In the genomic region with DNA sequence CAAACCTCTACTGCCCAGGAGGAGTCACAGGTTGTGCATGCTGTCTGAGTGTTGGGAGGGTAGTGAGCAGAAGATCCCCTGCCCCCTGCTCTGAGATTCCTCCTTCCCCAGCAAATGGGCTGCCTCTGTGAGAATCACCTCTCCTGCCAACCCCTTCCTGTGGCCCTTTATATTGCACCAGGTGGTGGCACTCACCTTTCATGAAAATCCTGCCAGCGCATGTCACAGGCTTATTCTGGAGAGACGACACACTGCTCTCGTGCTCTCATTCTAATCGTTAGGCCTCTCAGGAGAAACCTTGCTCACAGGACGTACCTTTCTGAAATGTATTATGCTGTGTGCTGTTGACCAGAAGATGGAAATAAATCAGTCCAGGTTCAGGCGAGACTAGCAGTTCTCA, we compare ENCODE assay signal across 24 cellular contexts.
DNase-seq lines count a peak whose midpoint lies in the region; ATAC-seq and TF ChIP-seq lines count a peak whose summit lies in the region.
"Had no signal": no experiment of that assay in that cellular context is flagged by ENCODE, and none has a peak within 500 bp of the region (broad histone marks: within the 10 kb centered on the region; RNA-seq: fewer than 3 reads in every experiment).

No MANE protein-coding gene starts in this region.

- in situ Hi-C loops in SK-MEL-5 (cut with HindIII; ENCODE audit: low pct_unique_long_range_greater_than_20kb, low sequenced_read_pairs), result no loop called here

- ATAC-seq in GM18873 (IDR thresholded peaks at IDR 0.05; ENCODE audit: low FRiP score, unreplicated experiment) (no peak), GM19324 (IDR thresholded peaks at IDR 0.05; ENCODE audit: low FRiP score, unreplicated experiment) (no peak)
- ATAC-seq: GM12878, SK-N-SH treated with all-trans-retinoic acid at 6 μM for 48 hours had no signal

- TF ChIP-seq CTCF in Calu3 (IDR thresholded peaks at IDR 0.05; ENCODE audit: unreplicated experiment) (no peak), LNCaP clone FGC (IDR thresholded peaks at IDR 0.05; ENCODE audit: control insufficient read depth, extremely low read depth, insufficient read depth) (peak; percentile 48), epithelial cell of esophagus (IDR thresholded peaks at IDR 0.05; ENCODE audit: insufficient read depth, low read depth, low read length, missing control alignments) (peak; percentile 7)

- CTCF ChIA-PET in Calu3 (lab: Charles Lee), result no interaction called here

- no peaks in the 10 kb centered on the region for H3K27me3 Mint-ChIP-seq in Calu3 (ENCODE audit: unreplicated experiment)
- H3K27me3 Mint-ChIP-seq: brain; CD4-positive, alpha-beta memory T cell had no signal

- no TSS peak for BruUV-seq in Calu3 (replicated peaks; lab: Mats Ljungman, UMichigan)

- DNase-seq in Calu3 (peak; percentile 21), LNCaP clone FGC (ENCODE audit: low read depth) (peak; percentile 15), SK-MEL-5 (ENCODE audit: low read depth, low spot score) (peak; percentile 21), epithelial cell of esophagus (ENCODE audit: low read depth) (no peak), HuH-7.5 (ENCODE audit: low spot score) (no peak), HCEC 1CT (no peak)
- DNase-seq: activated CD4-positive, alpha-beta T cell treated with anti-CD3 and anti-CD28 coated beads, Interleukin-2, amount 50 U/mL, for 48 hours; activated CD4-positive, CD25-positive, alpha-beta regulatory T cell; activated CD8-positive, alpha-beta memory T cell treated with anti-CD3 and anti-CD28 coated beads, Interleukin-2, amount 50 U/mL, for 48 hours; CD4-positive, alpha-beta memory T cell; cortex of kidney; DMS79 treated with DMSO at 0.1 percent for 48 hours; kidney glomerular epithelial cell; NCI-H1105 treated with DMSO at 0.1 percent for 48 hours; NCI-H226; nucleus accumbens; spleen; stimulated activated CD4-positive, alpha-beta T cell treated with anti-CD3 and anti-CD28 coated beads, Interleukin-4, amount 100 ng/mL, for 1 hour; stimulated activated naive CD4-positive, alpha-beta T cell had no signal

- peaks cover 24% of the 10 kb centered on the region for H3K4me1 Mint-ChIP-seq in Calu3 (ENCODE audit: low read depth, unreplicated experiment)

- H3K4me3 Mint-ChIP-seq in Calu3 (ENCODE audit: low read depth, unreplicated experiment), result no peak overlapping the region
- H3K4me3 Mint-ChIP-seq: brain; CD4-positive, alpha-beta memory T cell had no signal

- intact Hi-C loops in Calu3 (cut with micrococcal nuclease; ENCODE audit: unreplicated experiment), result loop anchor here (10.0 kb wide), 2 partner anchors 114 to 234 kb away; a partner anchor contains a TSS

- no peaks in the 10 kb centered on the region for H3K9me3 Mint-ChIP-seq in Calu3 (ENCODE audit: low read depth, unreplicated experiment)
- H3K9me3 Mint-ChIP-seq: brain had no signal

- no peak overlapping the region for H3K27ac Mint-ChIP-seq in Calu3 (ENCODE audit: unreplicated experiment)
- H3K27ac Mint-ChIP-seq: CD4-positive, alpha-beta memory T cell had no signal

- no peak overlapping the region for H3K4me3 ChIP-seq in LNCaP clone FGC (ENCODE audit: low read depth, low read length)
- no peak overlapping the region for H3K4me3 ChIP-seq in epithelial cell of esophagus (ENCODE audit: low read length)
- H3K4me3 ChIP-seq: GM12878, spleen had no signal

- H3K36me3 Mint-ChIP-seq in Calu3 (ENCODE audit: insufficient read depth, unreplicated experiment), result no peaks in the 10 kb centered on the region

Comparison
In these comparisons a context has a peak if more than half of its experiments do, and no peak if none do; other contexts are left out.
1. DNase-seq: peak in Calu3 (single experiment), LNCaP clone FGC (single experiment) and SK-MEL-5 (single experiment); none in epithelial cell of esophagus (single experiment), HuH-7.5 (single experiment) and HCEC 1CT (single experiment).